In the genomic region with DNA sequence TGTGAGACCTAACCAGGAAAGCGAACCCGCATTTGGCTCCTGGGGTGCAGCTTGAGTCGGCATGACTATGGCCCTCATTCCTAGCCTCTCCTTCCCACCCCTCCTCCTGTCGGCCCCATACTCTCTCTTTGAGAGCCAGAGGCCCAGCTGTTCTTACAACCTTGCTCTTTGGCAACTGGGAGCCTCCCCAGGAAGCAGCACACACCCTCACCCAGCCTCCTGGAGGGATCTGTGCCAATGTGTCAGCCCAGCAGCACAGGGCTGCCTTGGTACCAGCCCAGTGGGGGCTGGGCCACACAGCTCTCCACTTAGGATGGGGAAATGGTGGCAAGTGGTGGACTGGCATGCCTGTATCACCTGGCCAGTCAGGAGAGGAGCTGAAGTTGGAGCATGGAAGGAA, we compare ENCODE assay signal across 10 cellular contexts.
DNase-seq lines count a peak whose midpoint lies in the region; ATAC-seq and TF ChIP-seq lines count a peak whose summit lies in the region.
"Had no signal": no experiment of that assay in that cellular context is flagged by ENCODE, and none has a peak within 500 bp of the region (broad histone marks: within the 10 kb centered on the region; RNA-seq: fewer than 3 reads in every experiment).

No MANE protein-coding gene starts in this region.

- peak overlapping the region; percentile 86 for H3K27ac ChIP-seq in IMR-90 (ENCODE audit: insufficient read depth, low read length)
- no peak overlapping the region for H3K27ac ChIP-seq in mammary epithelial cell (ENCODE audit: insufficient read depth, low read depth, low read length)
- H3K27ac ChIP-seq in hepatocyte = peak overlapping the region; percentile 90
- H3K27ac ChIP-seq in skeletal muscle tissue (ENCODE audit: low read depth, low read length) = peak overlapping the region; percentile 79
- H3K27ac ChIP-seq: testis had no signal

- H3K14ac ChIP-seq in IMR-90 (replicated peaks; ENCODE audit: low read depth, low read length) = peak overlapping the region; percentile 97

- TF ChIP-seq CTCF in IMR-90 (conservative IDR thresholded peaks at IDR 0.05; ENCODE audit: low read depth, low read length) (no peak), mammary epithelial cell (conservative IDR thresholded peaks at IDR 0.05 in 1 of 2, IDR thresholded peaks at IDR 0.05 in 1 of 2; ENCODE audit: extremely low read depth in 1 of 2, insufficient read depth in 1 of 2, low read depth in 1 of 2, low read length in 2 of 2) (no peak), hepatocyte (IDR thresholded peaks at IDR 0.05; ENCODE audit: poor library complexity) (no peak), Caco-2 (IDR thresholded peaks at IDR 0.05; ENCODE audit: insufficient read depth in 1 of 2, low read depth in 1 of 2, low read length in 1 of 2, severe bottlenecking in 1 of 2, unreplicated experiment in 1 of 2) (no peak)

- peak overlapping the region; percentile 74; the same call in 2 of the 3 replicates for H2BK15ac ChIP-seq in IMR-90 (ENCODE audit: low read depth, low read length)

- H3K9me1 ChIP-seq in IMR-90 (ENCODE audit: insufficient read depth, low read length) = peaks cover 30% of the 10 kb centered on the region

- no peak for TF ChIP-seq RAD21 in IMR-90 (IDR thresholded peaks at IDR 0.05; ENCODE audit: low read length)

- peak overlapping the region; percentile 94 for H2BK20ac ChIP-seq in IMR-90 (ENCODE audit: low read depth, low read length)

- intact Hi-C loops in IMR-90 (cut with micrococcal nuclease) (loop anchor here (1.0 kb wide), 1 partner anchor 207 kb away; no protein-coding TSS in a partner anchor), mammary epithelial cell (cut with micrococcal nuclease) (loop anchor here (10.0 kb wide), 1 partner anchor 106 kb away; a partner anchor contains a TSS), Caco-2 (cut with micrococcal nuclease; ENCODE audit: unreplicated experiment) (loop anchor here (1.0 kb wide), 1 partner anchor 14 kb away; no protein-coding TSS in a partner anchor)

- no peak for TF ChIP-seq POLR2A in IMR-90 (IDR thresholded peaks at IDR 0.05; ENCODE audit: low read depth, low read length)

- no peaks in the 10 kb centered on the region for H3K9me2 ChIP-seq in hepatocyte (replicated peaks; ENCODE audit: insufficient read depth)

- POLR2A ChIA-PET in IMR-90 (lab: Charles Lee; ENCODE audit: unreplicated experiment) (no interaction called here), Caco-2 (lab: Charles Lee) (no interaction called here)

- H3K4me1 ChIP-seq in IMR-90 (ENCODE audit: control insufficient read depth, insufficient read depth, low read length) (peaks cover 20% of the 10 kb centered on the region), mammary epithelial cell (ENCODE audit: insufficient read depth, low read length) (peaks cover 10% of the 10 kb centered on the region), hepatocyte (ENCODE audit: insufficient read depth) (peaks cover 26% of the 10 kb centered on the region), skeletal muscle tissue (ENCODE audit: control insufficient read depth in 3 of 3, insufficient read depth in 3 of 3, low read length in 3 of 3) (peaks cover 19 to 32% (median 30%) of the 10 kb centered on the region in 3 donors), Caco-2 (peaks cover 12% of the 10 kb centered on the region)
- H3K4me1 ChIP-seq: testis had no signal

- peak overlapping the region; percentile 85 for H4K5ac ChIP-seq in IMR-90 (ENCODE audit: low read depth, low read length)

- peak; percentile 29 for DNase-seq in IMR-90
- DNase-seq in mammary epithelial cell = no peak
- DNase-seq in hepatocyte (ENCODE audit: low spot score) = no peak
- no peak for DNase-seq in activated CD4-positive, CD25-positive, alpha-beta regulatory T cell treated with anti-CD3 and anti-CD28 coated beads, Interleukin-2, amount 50 U/mL, for 72 hours
- no peak for DNase-seq in Caco-2
- DNase-seq in T-helper 1 cell = no peak
- no peak for DNase-seq in RKO (ENCODE audit: low spot score)
- DNase-seq: stimulated activated CD4-positive, alpha-beta T cell treated with anti-CD3 and anti-CD28 coated beads, Interleukin-4, amount 100 ng/mL, for 1 hour; testis had no signal

- peak overlapping the region; percentile 93 for H3K23ac ChIP-seq in IMR-90 (ENCODE audit: low read depth, low read length)

- H4K91ac ChIP-seq in IMR-90 (ENCODE audit: insufficient read depth, low read depth, low read length) = peak overlapping the region; percentile 90

- no peaks in the 10 kb centered on the region for H3K27me3 Mint-ChIP-seq in Caco-2 (ENCODE audit: insufficient read depth, unreplicated experiment)

- H3K9me3 Mint-ChIP-seq in Caco-2 (ENCODE audit: unreplicated experiment) = no peaks in the 10 kb centered on the region

- peak overlapping the region; percentile 88 for H3K18ac ChIP-seq in IMR-90 (ENCODE audit: low read depth, low read length)

- peak overlapping the region; percentile 37 for H3K56ac ChIP-seq in IMR-90 (ENCODE audit: extremely low read depth, insufficient read depth, low read length)

- H2AFZ ChIP-seq in IMR-90 (replicated peaks; ENCODE audit: low read length, poor library complexity) (peak overlapping the region; percentile 83), mammary epithelial cell (ENCODE audit: low read depth, low read length) (peak overlapping the region; percentile 29), hepatocyte (no peak overlapping the region)

- no peaks in the 10 kb centered on the region for H3K27me3 ChIP-seq in IMR-90 (ENCODE audit: control insufficient read depth, insufficient read depth, low read length)
- H3K27me3 ChIP-seq in mammary epithelial cell (ENCODE audit: insufficient read depth, low read length) = no peaks in the 10 kb centered on the region
- H3K27me3 ChIP-seq in hepatocyte = no peaks in the 10 kb centered on the region
- no peaks in the 10 kb centered on the region for H3K27me3 ChIP-seq in skeletal muscle tissue (ENCODE audit: control insufficient read depth in 3 of 3, insufficient read depth in 3 of 3, low read length in 3 of 3)
- no peaks in the 10 kb centered on the region for H3K27me3 ChIP-seq in Caco-2 (replicated peaks; ENCODE audit: control insufficient read depth, insufficient read depth, low read length)
- H3K27me3 ChIP-seq: testis had no signal

- peaks cover 22% of the 10 kb centered on the region for H3K4me1 Mint-ChIP-seq in Caco-2 (ENCODE audit: low read depth, unreplicated experiment)

- H2BK5ac ChIP-seq in IMR-90 (ENCODE audit: low read depth, low read length, poor library complexity, severe bottlenecking) = peak overlapping the region; percentile 58

- H3K4me2 ChIP-seq in IMR-90 (ENCODE audit: low read depth, low read length) (peak overlapping the region; percentile 21), mammary epithelial cell (ENCODE audit: insufficient read depth, low read depth, low read length) (no peak overlapping the region), hepatocyte (peak overlapping the region; percentile 62)

- peaks cover 46 to 86% of the 10 kb centered on the region in 2 experiments for H3K79me1 ChIP-seq in IMR-90 (ENCODE audit: low read depth in 1 of 2, low read length in 2 of 2)

- dilution Hi-C loops in IMR-90 (cut with HindIII; ENCODE audit: low sequenced_read_pairs, unreplicated experiment) = no loop called here
- dilution Hi-C loops in mammary epithelial cell (cut with HindIII; ENCODE audit: low sequenced_read_pairs) = no loop called here

- H4K8ac ChIP-seq in IMR-90 (ENCODE audit: low read depth in 2 of 2, low read length in 2 of 2) = peak overlapping the region; percentile 66 to 97

- H4K20me1 ChIP-seq in IMR-90 (ENCODE audit: insufficient read depth, low read length) = peaks cover 5% of the 10 kb centered on the region; the same call in 1 of the 2 replicates
- no peaks in the 10 kb centered on the region for H4K20me1 ChIP-seq in mammary epithelial cell (ENCODE audit: insufficient read depth, low read length)
- no peaks in the 10 kb centered on the region for H4K20me1 ChIP-seq in hepatocyte (ENCODE audit: insufficient read depth, poor library complexity, severe bottlenecking)

- no TSS peak for BruUV-seq in IMR-90 (replicated peaks; lab: Mats Ljungman, UMichigan)
- BruUV-seq in mammary epithelial cell (replicated peaks; lab: Mats Ljungman, UMichigan) = no TSS peak
- no TSS peak for BruUV-seq in Caco-2 (replicated peaks; lab: Mats Ljungman, UMichigan)

- peak; percentile 16 for ATAC-seq in IMR-90 (ENCODE audit: low read depth)

- H3K4me3 ChIP-seq in IMR-90 (ENCODE audit: insufficient read depth, low read depth, low read length) (no peak overlapping the region), mammary epithelial cell (replicated peaks in 1 of 3; ENCODE audit: insufficient read depth in 1 of 3, low read depth in 2 of 3, low read length in 3 of 3) (no peak overlapping the region), hepatocyte (no peak overlapping the region), skeletal muscle tissue (ENCODE audit: low read length in 3 of 3) (peak overlapping the region; percentile 29 to 58 (median 57)), Caco-2 (ENCODE audit: low read depth, low read length) (no peak overlapping the region)
- H3K4me3 ChIP-seq: testis had no signal

- H3K4me3 Mint-ChIP-seq in Caco-2 (ENCODE audit: unreplicated experiment) = no peak overlapping the region

- peak overlapping the region; percentile 94 for H2AK9ac ChIP-seq in IMR-90 (replicated peaks; ENCODE audit: low read depth, low read length, poor library complexity)

- H3K36me3 ChIP-seq in IMR-90 (ENCODE audit: control insufficient read depth, insufficient read depth, low read length) (peaks cover 22% of the 10 kb centered on the region), mammary epithelial cell (ENCODE audit: insufficient read depth, low read length) (no peaks in the 10 kb centered on the region), hepatocyte (replicated peaks; ENCODE audit: insufficient read depth, low read depth) (no peaks in the 10 kb centered on the region), skeletal muscle tissue (ENCODE audit: control insufficient read depth in 3 of 3, insufficient read depth in 3 of 3, low read length in 3 of 3) (no peaks in the 10 kb centered on the region), Caco-2 (ENCODE audit: control insufficient read depth, insufficient read depth, low read length) (peaks cover 2% of the 10 kb centered on the region; the same call in 1 of the 2 replicates)

- peak overlapping the region; percentile 96 for H2BK120ac ChIP-seq in IMR-90 (ENCODE audit: low read depth, low read length)

- H3K9ac ChIP-seq in IMR-90 (ENCODE audit: low read depth, low read length) (peak overlapping the region; percentile 31), mammary epithelial cell (ENCODE audit: insufficient read depth, low read length) (no peak overlapping the region), skeletal muscle tissue (ENCODE audit: low read depth in 1 of 3, low read length in 3 of 3) (peak overlapping the region; percentile 30 to 40 (median 39))

- CTCF ChIA-PET in IMR-90 (lab: Yijun Ruan, JAX) (interaction anchor here (1.1 to 1.7 kb wide), 4 partner anchors 10 to 39 kb away, joined by 3 to 4 read pairs (median 4); no protein-coding TSS in a partner anchor), mammary epithelial cell (lab: Charles Lee; ENCODE audit: low non-redundant PET) (no interaction called here), Caco-2 (lab: Charles Lee) (interaction anchor here (0.7 to 1.2 kb wide), 2 partner anchors 16 to 49 kb away, joined by 3 to 4 read pairs; no protein-coding TSS in a partner anchor)

- H3K27ac Mint-ChIP-seq in Caco-2 (ENCODE audit: unreplicated experiment) = no peak overlapping the region

- H3K9me3 ChIP-seq in IMR-90 (ENCODE audit: control insufficient read depth, insufficient read depth, low read length) (no peaks in the 10 kb centered on the region), mammary epithelial cell (replicated peaks; ENCODE audit: insufficient read depth, low read length) (no peaks in the 10 kb centered on the region), hepatocyte (ENCODE audit: low read depth) (no peaks in the 10 kb centered on the region), skeletal muscle tissue (ENCODE audit: control insufficient read depth in 3 of 3, low read length in 3 of 3) (no peaks in the 10 kb centered on the region), Caco-2 (0 out of 2 replicates have a peak, but pooled peaks cover 4% of the 10 kb centered on the region)
- H3K9me3 ChIP-seq: testis had no signal

- WGBS in IMR-90 (ENCODE audit: extremely low coverage in 2 of 2, insufficient read length in 1 of 2), 2 experiments = no CpG with 5 or more reads among the region's 4 CpGs
- 70% methylated on average over 4 of the region's 4 CpGs for WGBS in mammary epithelial cell (ENCODE audit: low coverage, missing lambda C conversion rate)
- WGBS in hepatocyte (ENCODE audit: low lambda C conversion rate, missing lambda C conversion rate) = 92% methylated on average over 4 of the region's 4 CpGs

- peak overlapping the region; percentile 96 for H3K4ac ChIP-seq in IMR-90 (ENCODE audit: low read depth, low read length)

- peaks cover 24% of the 10 kb centered on the region for H3K36me3 Mint-ChIP-seq in Caco-2 (ENCODE audit: insufficient read depth, unreplicated experiment)

- in situ Hi-C loops in IMR-90 (cut with MboI; ENCODE audit: low sequenced_read_pairs) = no loop called here
- in situ Hi-C loops in mammary epithelial cell (cut with MboI; ENCODE audit: low sequenced_read_pairs in 2 of 2) = no loop called here

- H3K79me2 ChIP-seq in mammary epithelial cell (ENCODE audit: insufficient read depth, low read length) (no peaks in the 10 kb centered on the region), hepatocyte (peaks cover 56% of the 10 kb centered on the region)

- H2AK5ac ChIP-seq in IMR-90 (ENCODE audit: low read depth, low read length) = peak overlapping the region; percentile 93

Comparison
In these comparisons a context has a peak if more than half of its experiments do, and no peak if none do; other contexts are left out.
1. H3K4me3 ChIP-seq: peak in skeletal muscle tissue (3 of 3); none in IMR-90 (single experiment), mammary epithelial cell (0 of 3), hepatocyte (single experiment) and Caco-2 (single experiment).